In the genomic region with DNA sequence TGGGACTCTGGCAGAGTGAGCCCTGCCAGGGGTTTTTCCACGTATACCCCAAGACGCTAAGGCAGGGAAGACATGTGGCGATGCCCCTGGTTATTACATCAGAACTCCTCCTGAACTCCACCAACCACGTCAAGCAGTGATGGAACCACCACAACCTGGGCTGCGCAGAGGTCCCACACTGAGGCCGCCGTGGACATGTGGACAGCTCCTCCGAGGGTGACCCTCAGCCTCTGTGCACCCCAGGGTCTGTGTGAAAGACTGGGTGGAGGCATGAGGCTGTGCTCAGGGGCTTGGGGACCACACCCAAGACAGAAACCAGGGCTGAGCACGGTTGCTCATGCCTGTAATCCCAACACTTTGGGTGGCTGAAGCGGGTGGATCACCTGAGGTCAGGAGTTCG, we compare ENCODE assay signal across 8 cellular contexts.
"Had no signal": no experiment of that assay in that cellular context is flagged by ENCODE, and none has a peak within 500 bp of the region (broad histone marks: within the 10 kb centered on the region; RNA-seq: fewer than 3 reads in every experiment).

No MANE protein-coding gene starts in this region.

- DNase-seq: GM23248, GOT3, H7, HFFc6, IMR-90 had no signal

- H3K27ac ChIP-seq: GM23248 had no signal

- H3K36me3 ChIP-seq: HAP-1 had no signal

- H3K9ac ChIP-seq: GM23248 had no signal

- H3K9me3 ChIP-seq: HAP-1 had no signal

- H3K4me3 ChIP-seq: GM23248, HAP-1, K562 had no signal

- H2AFZ ChIP-seq: GM23248 had no signal

- H3K4me1 ChIP-seq: HAP-1 had no signal

- H3K4me3 Mint-ChIP-seq: HFFc6 had no signal

- H3K27ac Mint-ChIP-seq: HFFc6 had no signal

- ATAC-seq: HCT116, K562 had no signal

- H3K9me3 Mint-ChIP-seq: HFFc6 had no signal
